In the genomic region with DNA sequence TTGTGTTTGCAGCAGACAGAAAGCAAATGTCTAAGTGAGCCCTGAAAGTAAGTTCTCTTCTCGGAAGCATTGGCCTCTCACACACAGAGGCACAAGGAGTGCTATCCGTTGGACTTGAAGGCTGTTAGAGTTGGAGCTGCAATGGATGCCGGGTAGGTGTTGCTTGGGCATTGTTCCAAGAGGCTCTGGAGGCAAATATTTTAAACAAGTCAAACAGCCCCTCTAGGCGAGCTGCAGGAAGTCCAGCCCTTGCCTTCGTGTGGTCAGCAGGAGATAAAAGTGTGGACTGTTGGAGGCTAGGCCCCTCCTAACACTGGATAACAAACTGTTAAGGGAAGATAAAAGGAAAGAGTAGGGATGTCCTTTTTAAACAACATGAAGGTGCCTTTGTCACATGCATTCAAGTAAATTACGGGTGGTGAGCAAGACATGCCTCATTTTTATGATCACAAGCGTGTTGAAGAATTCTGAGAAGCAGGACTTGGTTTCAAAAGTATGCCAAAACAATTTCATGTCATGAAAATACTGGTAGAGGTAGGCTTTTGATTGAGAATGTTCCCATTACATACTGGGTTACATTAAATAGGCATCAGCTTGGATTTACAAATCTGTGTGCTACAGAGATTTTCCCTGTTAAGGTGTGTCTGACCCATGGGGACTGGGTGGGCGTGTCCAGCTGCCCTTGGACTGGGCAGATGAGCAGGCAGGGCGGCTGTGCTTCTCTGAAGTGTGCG, we compare ENCODE assay signal across 12 cellular contexts. TPM values are rescaled to one million over a fixed set of nuclear protein-coding genes. Genes with fewer than 3 reads are reported as not detected.
DNase-seq lines count a peak whose midpoint lies in the region; ATAC-seq and TF ChIP-seq lines count a peak whose summit lies in the region.
"Had no signal": no experiment of that assay in that cellular context is flagged by ENCODE, and none has a peak within 500 bp of the region (broad histone marks: within the 10 kb centered on the region; RNA-seq: fewer than 3 reads in every experiment).

No MANE protein-coding gene starts in this region.

- in situ Hi-C loops in astrocyte of the spinal cord (cut with HindIII; ENCODE audit: low sequenced_read_pairs), result no loop called here

- H3K4me1 ChIP-seq in breast epithelium (peaks cover 10 to 21% of the 10 kb centered on the region in 2 donors), lower lobe of right lung (peaks cover 95% of the 10 kb centered on the region)

- TF ChIP-seq CTCF in breast epithelium (IDR thresholded peaks at IDR 0.05) (no peak), MCF 10A (IDR thresholded peaks at IDR 0.05; ENCODE audit: unreplicated experiment) (no peak), astrocyte of the spinal cord (IDR thresholded peaks at IDR 0.05; ENCODE audit: low read depth, low read length) (no peak), lower lobe of right lung (IDR thresholded peaks at IDR 0.05) (no peak), type B pancreatic cell (conservative IDR thresholded peaks at IDR 0.05) (no peak)

- H3K36me3 ChIP-seq in breast epithelium, result no peaks in the 10 kb centered on the region
- no peaks in the 10 kb centered on the region for H3K36me3 ChIP-seq in lower lobe of right lung

- H3K9me3 ChIP-seq in breast epithelium (no peaks in the 10 kb centered on the region), lower lobe of right lung (no peaks in the 10 kb centered on the region)

- intact Hi-C loops in breast epithelium (cut with DNase I; ENCODE audit: low total_unique reads), result no loop called here
- intact Hi-C loops in MCF 10A (cut with micrococcal nuclease), result no loop called here
- intact Hi-C loops in lower lobe of right lung (cut with DNase I), result no loop called here

- TF ChIP-seq POLR2A in breast epithelium (IDR thresholded peaks at IDR 0.05), result no peak

- H3K27me3 ChIP-seq in breast epithelium (no peaks in the 10 kb centered on the region), lower lobe of right lung (ENCODE audit: low read depth) (no peaks in the 10 kb centered on the region)

- H3K4me3 Mint-ChIP-seq in MCF 10A (ENCODE audit: unreplicated experiment), result no peak overlapping the region
- peak overlapping the region; percentile 71 for H3K4me3 Mint-ChIP-seq in type B pancreatic cell
- H3K4me3 Mint-ChIP-seq: T-helper 1 cell treated with Interleukin-12 subunit alpha and Interleukin-12 subunit beta and Interleukin-4 antibody, amounts not matched to agents 30 μg/mL and 1 μg/mL, for 36 hours had no signal

- BruUV-seq in MCF 10A (replicated peaks; lab: Mats Ljungman, UMichigan), result no TSS peak

- no peak overlapping the region for H3K4me3 ChIP-seq in breast epithelium
- no peak overlapping the region for H3K4me3 ChIP-seq in astrocyte of the spinal cord (ENCODE audit: low read depth, low read length)
- no peak overlapping the region for H3K4me3 ChIP-seq in lower lobe of right lung

- peak overlapping the region; percentile 37 to 59 for H3K27ac ChIP-seq in breast epithelium
- peak overlapping the region; percentile 43 for H3K27ac ChIP-seq in lower lobe of right lung

- H3K4me1 Mint-ChIP-seq in MCF 10A (ENCODE audit: insufficient read depth, unreplicated experiment) (peaks cover 37% of the 10 kb centered on the region), type B pancreatic cell (ENCODE audit: unreplicated experiment) (peaks cover 77% of the 10 kb centered on the region)

- H3K9me3 Mint-ChIP-seq in MCF 10A (ENCODE audit: unreplicated experiment) (no peaks in the 10 kb centered on the region), type B pancreatic cell (no peaks in the 10 kb centered on the region)
- H3K9me3 Mint-ChIP-seq: T-helper 1 cell treated with Interleukin-12 subunit alpha and Interleukin-12 subunit beta and Interleukin-4 antibody, amounts not matched to agents 30 μg/mL and 1 μg/mL, for 36 hours had no signal

- H3K36me3 Mint-ChIP-seq in MCF 10A (ENCODE audit: insufficient read depth, unreplicated experiment) (peaks cover 7% of the 10 kb centered on the region), type B pancreatic cell (no peaks in the 10 kb centered on the region)

- no peaks in the 10 kb centered on the region for H3K27me3 Mint-ChIP-seq in MCF 10A (ENCODE audit: insufficient read depth, unreplicated experiment)
- no peaks in the 10 kb centered on the region for H3K27me3 Mint-ChIP-seq in type B pancreatic cell

- POLR2A ChIA-PET in MCF 10A (lab: Yijun Ruan, JAX), result interaction anchor here (0.6 to 1.6 kb wide), 7 partner anchors 9 to 284 kb away, joined by 3 to 5 read pairs (median 3); no protein-coding TSS in a partner anchor

- no peak for DNase-seq in breast epithelium (ENCODE audit: low spot score in 2 of 2)
- DNase-seq in MCF 10A (ENCODE audit: unreplicated experiment), result no peak
- peak; percentile 72 for DNase-seq in astrocyte of the spinal cord (ENCODE audit: low read depth, low spot score)
- DNase-seq in lower lobe of right lung, result no peak
- no peak for DNase-seq in type B pancreatic cell (ENCODE audit: extremely low spot score, unreplicated experiment)
- DNase-seq in left lobe of liver (ENCODE audit: low spot score), result no peak
- no peak for DNase-seq in RKO (ENCODE audit: low spot score)
- DNase-seq: AML-193; NCI-H1930; stimulated activated naive CD4-positive, alpha-beta T cell had no signal

- ATAC-seq in lower lobe of right lung (peak in 1 of 2 donors; percentile 21), left lobe of liver (no peak), HG02981 (IDR thresholded peaks at IDR 0.05; ENCODE audit: unreplicated experiment) (no peak)

- no peak overlapping the region for H3K27ac Mint-ChIP-seq in MCF 10A (ENCODE audit: low read depth, unreplicated experiment)
- peak overlapping the region; percentile 87 for H3K27ac Mint-ChIP-seq in type B pancreatic cell
- H3K27ac Mint-ChIP-seq: T-helper 1 cell treated with Interleukin-12 subunit alpha and Interleukin-12 subunit beta and Interleukin-4 antibody, amounts not matched to agents 30 μg/mL and 1 μg/mL, for 36 hours had no signal

- CTCF ChIA-PET in MCF 10A (lab: Yijun Ruan, JAX), result interaction anchor here (0.6 kb wide), 1 partner anchor 422 kb away, joined by 3 read pairs; no protein-coding TSS in a partner anchor

RNA-seq across cellular contexts. Expression of a gene that starts 57.4 kb away (rescaled TPM):
- total RNA-seq in breast epithelium, result 10 to 100 TPM; 36.0 to 39.8 (median 39.7) TPM
- total RNA-seq in MCF 10A (2022), result 51.8 and 53.5 TPM in 2 replicates
- total RNA-seq in lower lobe of right lung, result 62.8 TPM
- total RNA-seq in type B pancreatic cell (ENCODE audit: low replicate concordance), result 43.9 and 67.0 TPM in 2 replicates
- 43.3 TPM for total RNA-seq in left lobe of liver
